In genomic region chr9:121121582-121122087, GRCh38 we compare ENCODE assay signal across 8 cellular contexts. TPM values are rescaled to one million over a fixed set of nuclear protein-coding genes. Genes with fewer than 3 reads are reported as not detected.
DNase-seq lines count a peak whose midpoint lies in the region; ATAC-seq and TF ChIP-seq lines count a peak whose summit lies in the region.

No MANE protein-coding gene starts in this region.

- H3K9me3 Mint-ChIP-seq in endothelial cell (ENCODE audit: unreplicated experiment): no peaks in the 10 kb centered on the region

- H3K4me1 Mint-ChIP-seq in endothelial cell (ENCODE audit: unreplicated experiment): peaks cover 29% of the 10 kb centered on the region

- peak overlapping the region; percentile 91 for H3K4me3 Mint-ChIP-seq in endothelial cell (ENCODE audit: unreplicated experiment)

- peak overlapping the region; percentile 90 for H3K27ac Mint-ChIP-seq in endothelial cell (ENCODE audit: unreplicated experiment)

- ATAC-seq in HG03457 (IDR thresholded peaks at IDR 0.05; ENCODE audit: unreplicated experiment): peak; percentile 93

- DNase-seq in C1 segment of cervical spinal cord (lab: John Stamatoyannopoulos, UW): peak; percentile 20 to 92 (median 84)
- peak; percentile 64 for DNase-seq in GM19240 (ENCODE audit: insufficient read length, low spot score)
- peak; percentile 97 for DNase-seq in NOMO-1 treated with dmso at 0.1 percent for 144 hours (lab: John Stamatoyannopoulos, UW; ENCODE audit: unreplicated experiment)
- DNase-seq in activated CD8-positive, alpha-beta memory T cell treated with anti-CD3 and anti-CD28 coated beads, Interleukin-2, amount 50 U/mL, for 24 hours (ENCODE audit: extremely low read depth): peak; percentile 95
- peak; percentile 93 for DNase-seq in endothelial cell (ENCODE audit: low spot score)
- DNase-seq in midbrain (lab: John Stamatoyannopoulos, UW): peak; percentile 90
- DNase-seq in stimulated activated CD8-positive, alpha-beta memory T cell treated with anti-CD3 and anti-CD28 coated beads, Interleukin-15, amount 100 ng/mL, for 48 hours (ENCODE audit: low read depth in 2 of 2): peak; percentile 92 to 95

- TF ChIP-seq CTCF in endothelial cell (IDR thresholded peaks at IDR 0.05; ENCODE audit: unreplicated experiment): no peak

- no peaks in the 10 kb centered on the region for H3K27me3 Mint-ChIP-seq in endothelial cell (ENCODE audit: unreplicated experiment)

- H3K36me3 Mint-ChIP-seq in endothelial cell (ENCODE audit: low read depth, unreplicated experiment): no peaks in the 10 kb centered on the region

RNA-seq across cellular contexts. Expression of gene CNTRL, which starts 46.9 kb away (rescaled TPM):
- total RNA-seq in endothelial cell (ENCODE audit: unreplicated experiment): 23.6 TPM

Comparison
In these comparisons a context has a peak if more than half of its experiments do, and no peak if none do; other contexts are left out.
1. Peak in every context shown above with its lines: DNase-seq and ATAC-seq.